In the genomic region with DNA sequence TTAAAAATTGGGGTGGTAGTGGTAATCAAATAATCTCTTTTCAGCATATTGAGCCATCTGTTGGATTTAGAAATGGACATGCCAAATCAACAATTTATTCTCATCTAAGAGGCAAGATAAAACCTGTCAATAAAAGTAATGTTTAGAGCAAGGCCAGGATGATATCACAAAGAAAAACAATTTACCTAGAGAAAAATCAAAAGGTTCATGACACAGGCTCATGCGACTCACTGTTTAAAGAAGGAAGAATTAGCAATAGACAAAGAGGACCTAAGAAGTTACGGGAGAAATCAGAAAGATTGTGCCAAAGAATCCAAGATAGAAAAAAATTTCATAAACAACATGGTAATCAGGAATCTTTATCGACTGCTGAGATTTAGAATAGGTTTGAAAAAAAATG, we compare ENCODE assay signal across 37 cellular contexts.
DNase-seq lines count a peak whose midpoint lies in the region; ATAC-seq, FAIRE-seq and TF ChIP-seq lines count a peak whose summit lies in the region.
"Had no signal": no experiment of that assay in that cellular context is flagged by ENCODE, and none has a peak within 500 bp of the region (broad histone marks: within the 10 kb centered on the region; RNA-seq: fewer than 3 reads in every experiment).

No MANE protein-coding gene starts in this region.

- no peaks in the 10 kb centered on the region for H4K20me1 ChIP-seq in PC-3 (ENCODE audit: low read length)
- no peaks in the 10 kb centered on the region for H4K20me1 ChIP-seq in SU-DHL-6 (ENCODE audit: low read depth, low read length)
- H4K20me1 ChIP-seq: BLaER1; BLaER1 treated with 17β-estradiol and CSF1 and Interleukin-3, amounts not matched to agents 10 nM and 100 nM had no signal

- no peak for TF ChIP-seq EP300 in ovary (IDR thresholded peaks at IDR 0.05)

- H3K36me3 ChIP-seq in PC-3 (ENCODE audit: low read depth, low read length) (no peaks in the 10 kb centered on the region), SU-DHL-6 (ENCODE audit: low read length) (no peaks in the 10 kb centered on the region), bronchial epithelial cell (ENCODE audit: control insufficient read depth, insufficient read depth, low read length) (no peaks in the 10 kb centered on the region), ovary (no peaks in the 10 kb centered on the region)
- H3K36me3 ChIP-seq: BE2C; BLaER1; BLaER1 treated with 17β-estradiol and CSF1 and Interleukin-3, amounts not matched to agents 10 nM and 100 nM had no signal

- CTCF ChIA-PET in PC-3 (lab: Charles Lee) = no interaction called here

- H3K4me2 ChIP-seq in PC-3 (ENCODE audit: low read length) (no peak overlapping the region), SU-DHL-6 (ENCODE audit: low read depth, low read length, poor library complexity, severe bottlenecking) (no peak overlapping the region)
- H3K4me2 ChIP-seq: A549; BLaER1; BLaER1 treated with 17β-estradiol and CSF1 and Interleukin-3, amounts not matched to agents 10 nM and 100 nM had no signal

- no peak for FAIRE-seq in bronchial epithelial cell (lab: Jason Lieb, UNC)
- FAIRE-seq: A204.1, A549, D721Med had no signal

- TF ChIP-seq CTCF in PC-3 (conservative IDR thresholded peaks at IDR 0.05; ENCODE audit: low read depth, low read length) (no peak), SU-DHL-6 (IDR thresholded peaks at IDR 0.05; ENCODE audit: insufficient read depth, low read length, poor library complexity, severe bottlenecking) (no peak), bronchial epithelial cell (IDR thresholded peaks at IDR 0.05; ENCODE audit: insufficient read depth, low read length, severe bottlenecking) (no peak), epithelial cell of esophagus (IDR thresholded peaks at IDR 0.05; ENCODE audit: insufficient read depth, low read depth, low read length, missing control alignments) (no peak), glutamatergic neuron (IDR thresholded peaks at IDR 0.05; ENCODE audit: partially characterized antibody, unreplicated experiment) (no peak), ovary (IDR thresholded peaks at IDR 0.05) (no peak)

- H3K4me1 ChIP-seq in PC-3 (ENCODE audit: insufficient read depth, low read length) = peaks cover 6% of the 10 kb centered on the region; the same call in 1 of the 2 replicates
- H3K4me1 ChIP-seq in ovary (ENCODE audit: insufficient read depth) = no peaks in the 10 kb centered on the region
- H3K4me1 ChIP-seq: A549; BE2C; BLaER1; BLaER1 treated with 17β-estradiol and CSF1 and Interleukin-3, amounts not matched to agents 10 nM and 100 nM had no signal

- H3K9ac ChIP-seq in PC-3 (ENCODE audit: low read length) (no peak overlapping the region), SU-DHL-6 (ENCODE audit: low read length) (no peak overlapping the region)
- H3K9ac ChIP-seq: BLaER1; BLaER1 treated with 17β-estradiol and CSF1 and Interleukin-3, amounts not matched to agents 10 nM and 100 nM had no signal

- no peaks in the 10 kb centered on the region for H3K36me3 Mint-ChIP-seq in glutamatergic neuron (ENCODE audit: unreplicated experiment)
- H3K36me3 Mint-ChIP-seq: CD14-positive monocyte; CD4-positive, alpha-beta memory T cell; CD4-positive, CD25-positive, alpha-beta regulatory T cell; CD8-positive, alpha-beta T cell had no signal

- no peaks in the 10 kb centered on the region for H3F3A ChIP-seq in PC-3 (ENCODE audit: low read length, unreplicated experiment)
- no peaks in the 10 kb centered on the region for H3F3A ChIP-seq in SU-DHL-6 (ENCODE audit: insufficient read depth)

- no peaks in the 10 kb centered on the region for H3K27me3 Mint-ChIP-seq in glutamatergic neuron (ENCODE audit: unreplicated experiment)
- H3K27me3 Mint-ChIP-seq: B cell; CD4-positive, alpha-beta memory T cell; CD4-positive, alpha-beta T cell; CD4-positive, CD25-positive, alpha-beta regulatory T cell; CD8-positive, alpha-beta memory T cell had no signal

- H3K9me3 ChIP-seq in PC-3 (ENCODE audit: low read length) (no peaks in the 10 kb centered on the region), SU-DHL-6 (ENCODE audit: insufficient read depth, low read length) (no peaks in the 10 kb centered on the region), ovary (no peaks in the 10 kb centered on the region)
- H3K9me3 ChIP-seq: A549; BE2C; BLaER1; BLaER1 treated with 17β-estradiol and CSF1 and Interleukin-3, amounts not matched to agents 10 nM and 100 nM; Caco-2 had no signal

- H3K9me2 ChIP-seq in PC-3 (replicated peaks; ENCODE audit: low read length) (no peaks in the 10 kb centered on the region), SU-DHL-6 (replicated peaks; ENCODE audit: insufficient read depth, low read length) (no peaks in the 10 kb centered on the region)

- ATAC-seq in PC-3 (peak; percentile 54), HG02970 (IDR thresholded peaks at IDR 0.05; ENCODE audit: low FRiP score, unreplicated experiment) (no peak)
- ATAC-seq: A549; CD8-positive, alpha-beta T cell had no signal

- no peak overlapping the region for H3K27ac ChIP-seq in PC-3 (ENCODE audit: low read length)
- no peak overlapping the region for H3K27ac ChIP-seq in SU-DHL-6 (ENCODE audit: low read depth, low read length)
- no peak overlapping the region for H3K27ac ChIP-seq in ovary
- H3K27ac ChIP-seq: 22Rv1; A549; BLaER1; BLaER1 treated with 17β-estradiol and CSF1 and Interleukin-3, amounts not matched to agents 10 nM and 100 nM; C4-2B had no signal

- intact Hi-C loops in PC-3 (cut with micrococcal nuclease) (no loop called here), ovary (cut with DNase I) (no loop called here)

- no peak overlapping the region for H2AFZ ChIP-seq in PC-3 (ENCODE audit: low read length)
- H2AFZ ChIP-seq in SU-DHL-6 (ENCODE audit: low read depth, low read length, severe bottlenecking) = peak overlapping the region; percentile 43

- POLR2A ChIA-PET in PC-3 (lab: Charles Lee; ENCODE audit: unreplicated experiment) = no interaction called here

- H3K27me3 ChIP-seq in PC-3 (ENCODE audit: low read length) = no peaks in the 10 kb centered on the region
- H3K27me3 ChIP-seq in SU-DHL-6 (ENCODE audit: low read length) = no peaks in the 10 kb centered on the region
- no peaks in the 10 kb centered on the region for H3K27me3 ChIP-seq in bronchial epithelial cell (ENCODE audit: control insufficient read depth, insufficient read depth, low read length)
- no peaks in the 10 kb centered on the region for H3K27me3 ChIP-seq in ovary
- H3K27me3 ChIP-seq: BE2C; BLaER1; BLaER1 treated with 17β-estradiol and CSF1 and Interleukin-3, amounts not matched to agents 10 nM and 100 nM had no signal

- no peaks in the 10 kb centered on the region for H3K79me2 ChIP-seq in PC-3 (ENCODE audit: low read length)
- no peaks in the 10 kb centered on the region for H3K79me2 ChIP-seq in SU-DHL-6 (ENCODE audit: insufficient read depth, low read length)

- no peak overlapping the region for H3K4me3 Mint-ChIP-seq in glutamatergic neuron (ENCODE audit: unreplicated experiment)
- H3K4me3 Mint-ChIP-seq: B cell; CD14-positive monocyte; CD4-positive, alpha-beta memory T cell; CD4-positive, alpha-beta T cell; CD4-positive, CD25-positive, alpha-beta regulatory T cell; CD8-positive, alpha-beta memory T cell; CD8-positive, alpha-beta T cell had no signal

- no peak overlapping the region for H3K27ac Mint-ChIP-seq in glutamatergic neuron (ENCODE audit: unreplicated experiment)
- H3K27ac Mint-ChIP-seq: B cell; CD14-positive monocyte; CD4-positive, alpha-beta memory T cell; CD4-positive, alpha-beta T cell; CD4-positive, CD25-positive, alpha-beta regulatory T cell; CD8-positive, alpha-beta memory T cell; CD8-positive, alpha-beta T cell had no signal

- no peaks in the 10 kb centered on the region for H3K4me1 Mint-ChIP-seq in glutamatergic neuron (ENCODE audit: low read depth, unreplicated experiment)
- H3K4me1 Mint-ChIP-seq: B cell; CD14-positive monocyte; CD4-positive, alpha-beta memory T cell; CD4-positive, CD25-positive, alpha-beta regulatory T cell; CD8-positive, alpha-beta memory T cell had no signal

- no peaks in the 10 kb centered on the region for H3K9me3 Mint-ChIP-seq in glutamatergic neuron (ENCODE audit: unreplicated experiment)

- no TSS peak for BruUV-seq in PC-3 (replicated peaks; lab: Mats Ljungman, UMichigan)

- no peak for TF ChIP-seq POLR2A in ovary (IDR thresholded peaks at IDR 0.05)

- H3K4me3 ChIP-seq in PC-3 (ENCODE audit: low read length) = no peak overlapping the region
- H3K4me3 ChIP-seq in SU-DHL-6 (ENCODE audit: insufficient read depth, low read length, poor library complexity, severe bottlenecking) = no peak overlapping the region
- no peak overlapping the region for H3K4me3 ChIP-seq in bronchial epithelial cell (ENCODE audit: low read depth, low read length)
- no peak overlapping the region for H3K4me3 ChIP-seq in epithelial cell of esophagus (ENCODE audit: low read length)
- H3K4me3 ChIP-seq in ovary = no peak overlapping the region
- H3K4me3 ChIP-seq: A549; BLaER1; BLaER1 treated with 17β-estradiol and CSF1 and Interleukin-3, amounts not matched to agents 10 nM and 100 nM had no signal

- DNase-seq in PC-3 (peak; percentile 12), bronchial epithelial cell (ENCODE audit: low read depth) (peak; percentile 56), epithelial cell of esophagus (ENCODE audit: low read depth) (peak; percentile 13), glutamatergic neuron (no peak), ovary (no peak), DMS114 treated with DMSO at 0.1 percent for 48 hours (lab: John Stamatoyannopoulos, UW; ENCODE audit: unreplicated experiment) (no peak)
- DNase-seq: 8988T; ACHN; AML-193; BE2C; C1 segment of cervical spinal cord; Caco-2; Calu3; CD4-positive, alpha-beta memory T cell; CD4-positive, alpha-beta T cell; CD4-positive, CD25-positive, alpha-beta regulatory T cell; CD8-positive, alpha-beta memory T cell; CD8-positive, alpha-beta T cell; COR-L47; DMS 273 treated with DMSO at 0.1 percent for 48 hours; DMS153; DMS53; DMS79; DMS79 treated with DMSO at 0.1 percent for 48 hours; DND-41; EL had no signal

- WGBS in ovary, 3 donors = 89 to 93% (median 90%) methylated on average over 3 of the region's 3 CpGs

Comparison
In these comparisons a context has a peak if more than half of its experiments do, and no peak if none do; other contexts are left out.
1. DNase-seq: peak in PC-3 (single experiment), bronchial epithelial cell (single experiment) and epithelial cell of esophagus (single experiment); none in glutamatergic neuron (single experiment), ovary (0 of 5) and DMS114 treated with DMSO at 0.1 percent for 48 hours (single experiment).